ENCODE assay signal across 8 cellular contexts in the genomic region with DNA sequence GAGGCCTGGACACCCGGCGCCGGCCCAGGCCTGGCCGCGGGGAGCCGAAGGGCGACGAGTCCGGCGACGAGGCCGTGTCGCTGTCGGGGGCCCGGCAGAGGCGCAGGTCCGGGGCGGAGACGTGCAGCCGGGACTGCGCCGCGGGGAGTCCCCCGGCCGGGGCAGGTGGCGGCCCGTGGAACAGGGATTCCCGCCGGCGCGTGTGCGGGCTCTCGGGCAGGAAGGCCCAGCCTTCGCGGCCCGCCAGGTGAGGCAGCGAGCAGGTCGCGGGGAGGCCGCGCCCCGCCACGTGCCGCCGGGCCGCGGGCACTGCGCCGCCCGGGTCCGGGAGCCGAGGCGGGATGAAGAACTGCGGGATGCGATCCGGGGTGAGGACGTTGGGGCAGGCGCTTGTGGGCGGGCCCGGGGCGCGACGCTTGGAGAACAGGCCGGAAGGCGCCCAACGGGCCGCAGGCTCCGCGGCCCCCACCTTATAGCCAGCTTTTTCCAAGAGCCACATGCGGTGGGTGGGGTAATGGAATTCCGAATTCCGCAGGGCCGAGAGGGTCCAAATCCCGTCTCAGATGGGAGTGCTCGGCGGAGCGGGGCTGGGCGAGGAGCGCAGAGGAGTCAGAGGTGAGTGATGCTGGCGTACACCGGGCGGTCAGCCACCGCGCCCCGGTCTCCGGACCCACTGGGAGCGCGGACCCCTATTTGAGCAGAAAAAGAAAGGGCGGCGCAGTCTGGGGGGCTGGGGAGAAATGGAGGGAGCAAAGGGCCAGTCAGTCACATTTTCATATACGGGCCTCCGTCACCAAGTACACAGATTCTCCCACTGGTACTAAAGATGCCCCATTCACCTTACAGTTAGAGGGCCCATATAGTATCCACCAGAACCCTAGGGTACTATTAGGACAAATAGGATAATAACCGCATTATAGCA. TPM values are rescaled to one million over a fixed set of nuclear protein-coding genes. Genes with fewer than 3 reads are reported as not detected.
DNase-seq lines count a peak whose midpoint lies in the region; ATAC-seq and TF ChIP-seq lines count a peak whose summit lies in the region.

No MANE protein-coding gene starts in this region.

- H3K4me2 ChIP-seq in BLaER1 (peak overlapping the region; percentile 98), KMS-11 (no peak overlapping the region)

- intact Hi-C loops in dorsolateral prefrontal cortex (cut with DNase I) = loop anchor here (1.0 to 5.0 kb wide), 6 partner anchors 48 to 526 kb away; a partner anchor contains a TSS

- peak overlapping the region; percentile 60 for H3K9ac ChIP-seq in BLaER1
- H3K9ac ChIP-seq in KMS-11 = no peak overlapping the region

- POLR2A ChIA-PET in naive thymus-derived CD8-positive, alpha-beta T cell (lab: Charles Lee) = interaction anchor here (0.6 to 1.7 kb wide), 5 partner anchors 49 to 1266 kb away, joined by 3 to 8 read pairs (median 3); a partner anchor contains a TSS

- peaks cover 0 to 2% (median 0%) of the 10 kb centered on the region in 5 donors for H3K27me3 Mint-ChIP-seq in naive thymus-derived CD8-positive, alpha-beta T cell

- H3K9me3 ChIP-seq in BLaER1 = no peaks in the 10 kb centered on the region

- peak overlapping the region; percentile 24; the same call in 1 of the 2 replicates for H2AFZ ChIP-seq in KMS-11 (ENCODE audit: low read depth)

- H3K36me3 Mint-ChIP-seq in naive thymus-derived CD8-positive, alpha-beta T cell = no peaks in the 10 kb centered on the region

- H4K20me1 ChIP-seq in BLaER1 (peaks cover 22% of the 10 kb centered on the region), KMS-11 (ENCODE audit: insufficient read depth) (no peaks in the 10 kb centered on the region)

- H3K9me3 Mint-ChIP-seq in naive thymus-derived CD8-positive, alpha-beta T cell = no peaks in the 10 kb centered on the region

- H3K27ac ChIP-seq in BLaER1 (no peak overlapping the region), KMS-11 (no peak overlapping the region), dorsolateral prefrontal cortex (peak overlapping the region in 58 of 59 donors; percentile 57 to 99 (median 96))

- H3K36me3 ChIP-seq in BLaER1 (no peaks in the 10 kb centered on the region), KMS-11 (ENCODE audit: insufficient read depth) (no peaks in the 10 kb centered on the region)

- ATAC-seq in naive thymus-derived CD8-positive, alpha-beta T cell = peak; percentile 14 to 29
- ATAC-seq in GM19351 (IDR thresholded peaks at IDR 0.05; ENCODE audit: unreplicated experiment) = no peak
- no peak for ATAC-seq in HG03280 (IDR thresholded peaks at IDR 0.05; ENCODE audit: unreplicated experiment)

- DNase-seq in dorsolateral prefrontal cortex (peak in 1 of 10 donors; percentile 43), NCI-H748 treated with DMSO at 0.1 percent for 48 hours (lab: John Stamatoyannopoulos, UW) (no peak), DMS79 (lab: John Stamatoyannopoulos, UW) (no peak)
- DNase-seq in naive thymus-derived CD8-positive, alpha-beta T cell = peak in 1 of 10 donors; percentile 52

- H3K27me3 ChIP-seq in BLaER1 (peaks cover 63% of the 10 kb centered on the region), KMS-11 (ENCODE audit: insufficient read depth, low read depth) (peaks cover 14% of the 10 kb centered on the region), dorsolateral prefrontal cortex (peaks cover 0 to 18% (median 0%) of the 10 kb centered on the region in 45 donors)

- H3K4me1 Mint-ChIP-seq in naive thymus-derived CD8-positive, alpha-beta T cell = peaks cover 27 to 60% (median 50%) of the 10 kb centered on the region in 4 donors

- no peaks in the 10 kb centered on the region for H3K79me2 ChIP-seq in KMS-11 (ENCODE audit: insufficient read depth, low read depth)

- peak overlapping the region; percentile 75 to 98 (median 85) for H3K4me3 Mint-ChIP-seq in naive thymus-derived CD8-positive, alpha-beta T cell

- peak overlapping the region in 6 of 10 donors; percentile 51 to 81 (median 68) for H3K27ac Mint-ChIP-seq in naive thymus-derived CD8-positive, alpha-beta T cell

- TF ChIP-seq CTCF in KMS-11 (conservative IDR thresholded peaks at IDR 0.05; ENCODE audit: low read depth, low read length) (no peak), dorsolateral prefrontal cortex (IDR thresholded peaks at IDR 0.05 in 54 of 56, conservative IDR thresholded peaks at IDR 0.05 in 2 of 56; ENCODE audit: low read depth in 1 of 56, partially characterized antibody in 56 of 56) (no peak)

- H3K4me1 ChIP-seq in BLaER1 = peaks cover 63% of the 10 kb centered on the region
- H3K4me1 ChIP-seq in KMS-11 (ENCODE audit: low read depth, poor library complexity, severe bottlenecking) = peaks cover 35% of the 10 kb centered on the region

- H3K4me3 ChIP-seq in BLaER1 (peak overlapping the region; percentile 67), KMS-11 (IDR thresholded peaks at IDR 0.05; ENCODE audit: insufficient read depth, low read depth, low read length) (no peak overlapping the region), dorsolateral prefrontal cortex (peak overlapping the region; percentile 34 to 80 (median 62))

RNA-seq across cellular contexts. Expression of a gene that starts 0.9 kb away (rescaled TPM):
- 1 to 10 TPM in 97 of 120 experiments, under 1 TPM in 23; 0.56 to 4.3 (median 1.4) TPM for total RNA-seq in dorsolateral prefrontal cortex
- under 1 TPM in 1 of 2 experiments, not detected in 1; 0.21 TPM for total RNA-seq in naive thymus-derived CD8-positive, alpha-beta T cell
- under 1 TPM; 0.19 to 0.65 (median 0.26) TPM for polyA plus RNA-seq in naive thymus-derived CD8-positive, alpha-beta T cell

RNA-seq across cellular contexts. Expression of a gene that starts 7.2 kb away (rescaled TPM):
- 1 to 10 TPM in 1 of 120 experiments, under 1 TPM in 70, not detected in 49; 0.12 to 1.0 (median 0.26) TPM for total RNA-seq in dorsolateral prefrontal cortex
- not detected for total RNA-seq in naive thymus-derived CD8-positive, alpha-beta T cell
- polyA plus RNA-seq in naive thymus-derived CD8-positive, alpha-beta T cell = under 1 TPM in 1 of 3 donors, not detected in 2; 0.06 TPM

RNA-seq across cellular contexts. Expression of a gene that starts 14.8 kb away (rescaled TPM):
- total RNA-seq in dorsolateral prefrontal cortex = 1 to 10 TPM in 1 of 120 experiments, under 1 TPM in 16, not detected in 103; 0.42 to 1.1 (median 0.61) TPM
- not detected for total RNA-seq in naive thymus-derived CD8-positive, alpha-beta T cell
- not detected for polyA plus RNA-seq in naive thymus-derived CD8-positive, alpha-beta T cell

RNA-seq across cellular contexts. Expression of a gene that starts 33.5 kb away (rescaled TPM):
- total RNA-seq in dorsolateral prefrontal cortex = under 1 TPM in 55 of 120 experiments, not detected in 65; 0.12 to 0.67 (median 0.21) TPM
- total RNA-seq in naive thymus-derived CD8-positive, alpha-beta T cell = not detected
- polyA plus RNA-seq in naive thymus-derived CD8-positive, alpha-beta T cell = not detected

RNA-seq across cellular contexts. Expression of a gene that starts 48.5 kb away (rescaled TPM):
- total RNA-seq in dorsolateral prefrontal cortex = 10 to 100 TPM; 16.1 to 39.5 (median 28.5) TPM
- total RNA-seq in naive thymus-derived CD8-positive, alpha-beta T cell = 10 to 100 TPM; 20.5 to 23.2 TPM
- polyA plus RNA-seq in naive thymus-derived CD8-positive, alpha-beta T cell = 10 to 100 TPM; 14.7 to 15.9 (median 14.9) TPM

Comparison
In these comparisons a context has a peak if more than half of its experiments do, and no peak if none do; other contexts are left out.
1. H3K27ac ChIP-seq: peak in dorsolateral prefrontal cortex (58 of 59); none in BLaER1 (single experiment) and KMS-11 (single experiment).
2. ATAC-seq: peak in naive thymus-derived CD8-positive, alpha-beta T cell (2 of 2); none in GM19351 (single experiment) and HG03280 (single experiment).